Comparison of ENCODE assay signal across 1 cellular context in the genomic region with DNA sequence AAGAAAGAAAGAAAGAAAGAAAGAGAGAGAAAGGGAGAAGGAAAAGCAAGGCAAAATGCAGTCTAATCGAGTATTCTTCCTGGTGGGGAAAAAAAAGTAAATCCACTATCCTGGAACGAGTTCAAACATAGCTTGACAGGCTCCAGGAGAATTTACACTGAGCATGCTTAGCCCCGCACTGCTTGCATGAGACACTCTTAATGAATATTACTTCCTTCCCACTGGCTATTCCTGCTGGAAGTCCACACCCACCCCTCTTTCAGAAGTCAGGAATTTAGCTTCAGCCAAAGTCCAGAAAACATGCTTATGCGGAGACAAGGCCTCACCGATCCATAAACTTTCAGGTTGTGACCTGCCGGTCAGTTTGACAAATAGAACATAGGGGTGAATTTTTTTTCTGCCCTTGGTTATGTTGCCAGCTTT.
A peak's percentile ranks its signal among the peaks of the same experiment; 100 is the strongest.
TF ChIP-seq lines count a peak whose summit lies in the region.

No MANE protein-coding gene starts in this region.

TF ChIP-seq in HepG2, 621 proteins besides CTCF, POLR2A, EP300 and RAD21 (continued from another document):
- no peak for TF ChIP-seq LCORL (IDR thresholded peaks at IDR 0.05)
- TF ChIP-seq LCORL (CRISPR knock-in tag; IDR thresholded peaks at IDR 0.05): peak; percentile 46; the same call in 1 of the 2 replicates
- TF ChIP-seq ISL2 (CRISPR knock-in tag; IDR thresholded peaks at IDR 0.05): no peak
- peak; percentile 49 for TF ChIP-seq REPIN1 (CRISPR knock-in tag; IDR thresholded peaks at IDR 0.05; ENCODE audit: borderline replicate concordance, low read depth)
- TF ChIP-seq TCF7 (IDR thresholded peaks at IDR 0.05; ENCODE audit: low read depth): no peak
- peak; percentile 35; the same call in 1 of the 2 replicates for TF ChIP-seq NCOR1 (IDR thresholded peaks at IDR 0.05; ENCODE audit: borderline replicate concordance, low read length)
- TF ChIP-seq KDM5B (CRISPR knock-in tag; IDR thresholded peaks at IDR 0.05; ENCODE audit: borderline replicate concordance): no peak
- peak; percentile 81 for TF ChIP-seq HNF4A (CRISPR knock-in tag; IDR thresholded peaks at IDR 0.05)
- TF ChIP-seq, protein P1, sequence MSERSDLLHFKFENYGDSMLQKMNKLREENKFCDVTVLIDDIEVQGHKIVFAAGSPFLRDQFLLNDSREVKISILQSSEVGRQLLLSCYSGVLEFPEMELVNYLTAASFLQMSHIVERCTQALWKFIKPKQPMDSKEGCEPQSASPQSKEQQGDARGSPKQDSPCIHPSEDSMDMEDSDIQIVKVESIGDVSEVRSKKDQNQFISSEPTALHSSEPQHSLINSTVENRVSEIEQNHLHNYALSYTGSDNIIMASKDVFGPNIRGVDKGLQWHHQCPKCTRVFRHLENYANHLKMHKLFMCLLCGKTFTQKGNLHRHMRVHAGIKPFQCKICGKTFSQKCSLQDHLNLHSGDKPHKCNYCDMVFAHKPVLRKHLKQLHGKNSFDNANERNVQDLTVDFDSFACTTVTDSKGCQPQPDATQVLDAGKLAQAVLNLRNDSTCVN (CRISPR knock-in tag; IDR thresholded peaks at IDR 0.05; ENCODE audit: borderline replicate concordance): 0 out of 2 replicates have a peak, but pooled peaks have one; percentile 36
- TF ChIP-seq, protein P2, sequence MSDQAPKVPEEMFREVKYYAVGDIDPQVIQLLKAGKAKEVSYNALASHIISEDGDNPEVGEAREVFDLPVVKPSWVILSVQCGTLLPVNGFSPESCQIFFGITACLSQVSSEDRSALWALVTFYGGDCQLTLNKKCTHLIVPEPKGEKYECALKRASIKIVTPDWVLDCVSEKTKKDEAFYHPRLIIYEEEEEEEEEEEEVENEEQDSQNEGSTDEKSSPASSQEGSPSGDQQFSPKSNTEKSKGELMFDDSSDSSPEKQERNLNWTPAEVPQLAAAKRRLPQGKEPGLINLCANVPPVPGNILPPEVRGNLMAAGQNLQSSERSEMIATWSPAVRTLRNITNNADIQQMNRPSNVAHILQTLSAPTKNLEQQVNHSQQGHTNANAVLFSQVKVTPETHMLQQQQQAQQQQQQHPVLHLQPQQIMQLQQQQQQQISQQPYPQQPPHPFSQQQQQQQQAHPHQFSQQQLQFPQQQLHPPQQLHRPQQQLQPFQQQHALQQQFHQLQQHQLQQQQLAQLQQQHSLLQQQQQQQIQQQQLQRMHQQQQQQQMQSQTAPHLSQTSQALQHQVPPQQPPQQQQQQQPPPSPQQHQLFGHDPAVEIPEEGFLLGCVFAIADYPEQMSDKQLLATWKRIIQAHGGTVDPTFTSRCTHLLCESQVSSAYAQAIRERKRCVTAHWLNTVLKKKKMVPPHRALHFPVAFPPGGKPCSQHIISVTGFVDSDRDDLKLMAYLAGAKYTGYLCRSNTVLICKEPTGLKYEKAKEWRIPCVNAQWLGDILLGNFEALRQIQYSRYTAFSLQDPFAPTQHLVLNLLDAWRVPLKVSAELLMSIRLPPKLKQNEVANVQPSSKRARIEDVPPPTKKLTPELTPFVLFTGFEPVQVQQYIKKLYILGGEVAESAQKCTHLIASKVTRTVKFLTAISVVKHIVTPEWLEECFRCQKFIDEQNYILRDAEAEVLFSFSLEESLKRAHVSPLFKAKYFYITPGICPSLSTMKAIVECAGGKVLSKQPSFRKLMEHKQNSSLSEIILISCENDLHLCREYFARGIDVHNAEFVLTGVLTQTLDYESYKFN (CRISPR knock-in tag; conservative IDR thresholded peaks at IDR 0.05): peak; percentile 80
- TF ChIP-seq, protein P3, sequence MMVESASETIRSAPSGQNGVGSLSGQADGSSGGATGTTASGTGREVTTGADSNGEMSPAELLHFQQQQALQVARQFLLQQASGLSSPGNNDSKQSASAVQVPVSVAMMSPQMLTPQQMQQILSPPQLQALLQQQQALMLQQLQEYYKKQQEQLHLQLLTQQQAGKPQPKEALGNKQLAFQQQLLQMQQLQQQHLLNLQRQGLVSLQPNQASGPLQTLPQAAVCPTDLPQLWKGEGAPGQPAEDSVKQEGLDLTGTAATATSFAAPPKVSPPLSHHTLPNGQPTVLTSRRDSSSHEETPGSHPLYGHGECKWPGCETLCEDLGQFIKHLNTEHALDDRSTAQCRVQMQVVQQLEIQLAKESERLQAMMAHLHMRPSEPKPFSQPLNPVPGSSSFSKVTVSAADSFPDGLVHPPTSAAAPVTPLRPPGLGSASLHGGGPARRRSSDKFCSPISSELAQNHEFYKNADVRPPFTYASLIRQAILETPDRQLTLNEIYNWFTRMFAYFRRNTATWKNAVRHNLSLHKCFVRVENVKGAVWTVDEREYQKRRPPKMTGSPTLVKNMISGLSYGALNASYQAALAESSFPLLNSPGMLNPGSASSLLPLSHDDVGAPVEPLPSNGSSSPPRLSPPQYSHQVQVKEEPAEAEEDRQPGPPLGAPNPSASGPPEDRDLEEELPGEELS (CRISPR knock-in tag; IDR thresholded peaks at IDR 0.05): peak; percentile 39; the same call in 1 of the 2 replicates
- TF ChIP-seq, protein P4, sequence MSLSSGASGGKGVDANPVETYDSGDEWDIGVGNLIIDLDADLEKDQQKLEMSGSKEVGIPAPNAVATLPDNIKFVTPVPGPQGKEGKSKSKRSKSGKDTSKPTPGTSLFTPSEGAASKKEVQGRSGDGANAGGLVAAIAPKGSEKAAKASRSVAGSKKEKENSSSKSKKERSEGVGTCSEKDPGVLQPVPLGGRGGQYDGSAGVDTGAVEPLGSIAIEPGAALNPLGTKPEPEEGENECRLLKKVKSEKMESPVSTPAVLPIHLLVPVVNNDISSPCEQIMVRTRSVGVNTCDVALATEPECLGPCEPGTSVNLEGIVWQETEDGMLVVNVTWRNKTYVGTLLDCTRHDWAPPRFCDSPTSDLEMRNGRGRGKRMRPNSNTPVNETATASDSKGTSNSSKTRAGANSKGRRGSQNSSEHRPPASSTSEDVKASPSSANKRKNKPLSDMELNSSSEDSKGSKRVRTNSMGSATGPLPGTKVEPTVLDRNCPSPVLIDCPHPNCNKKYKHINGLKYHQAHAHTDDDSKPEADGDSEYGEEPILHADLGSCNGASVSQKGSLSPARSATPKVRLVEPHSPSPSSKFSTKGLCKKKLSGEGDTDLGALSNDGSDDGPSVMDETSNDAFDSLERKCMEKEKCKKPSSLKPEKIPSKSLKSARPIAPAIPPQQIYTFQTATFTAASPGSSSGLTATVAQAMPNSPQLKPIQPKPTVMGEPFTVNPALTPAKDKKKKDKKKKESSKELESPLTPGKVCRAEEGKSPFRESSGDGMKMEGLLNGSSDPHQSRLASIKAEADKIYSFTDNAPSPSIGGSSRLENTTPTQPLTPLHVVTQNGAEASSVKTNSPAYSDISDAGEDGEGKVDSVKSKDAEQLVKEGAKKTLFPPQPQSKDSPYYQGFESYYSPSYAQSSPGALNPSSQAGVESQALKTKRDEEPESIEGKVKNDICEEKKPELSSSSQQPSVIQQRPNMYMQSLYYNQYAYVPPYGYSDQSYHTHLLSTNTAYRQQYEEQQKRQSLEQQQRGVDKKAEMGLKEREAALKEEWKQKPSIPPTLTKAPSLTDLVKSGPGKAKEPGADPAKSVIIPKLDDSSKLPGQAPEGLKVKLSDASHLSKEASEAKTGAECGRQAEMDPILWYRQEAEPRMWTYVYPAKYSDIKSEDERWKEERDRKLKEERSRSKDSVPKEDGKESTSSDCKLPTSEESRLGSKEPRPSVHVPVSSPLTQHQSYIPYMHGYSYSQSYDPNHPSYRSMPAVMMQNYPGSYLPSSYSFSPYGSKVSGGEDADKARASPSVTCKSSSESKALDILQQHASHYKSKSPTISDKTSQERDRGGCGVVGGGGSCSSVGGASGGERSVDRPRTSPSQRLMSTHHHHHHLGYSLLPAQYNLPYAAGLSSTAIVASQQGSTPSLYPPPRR (CRISPR knock-in tag; IDR thresholded peaks at IDR 0.05; ENCODE audit: borderline replicate concordance): no peak
- peak; percentile 62 for TF ChIP-seq ZFX (CRISPR knock-in tag; IDR thresholded peaks at IDR 0.05; ENCODE audit: low read depth)
- TF ChIP-seq NR2F6 (IDR thresholded peaks at IDR 0.05): no peak
- TF ChIP-seq NR2F6 (CRISPR knock-in tag; IDR thresholded peaks at IDR 0.05): peak; percentile 41; the same call in 1 of the 2 replicates
- TF ChIP-seq FOXJ3 (CRISPR knock-in tag; IDR thresholded peaks at IDR 0.05; ENCODE audit: borderline replicate concordance): 0 out of 2 replicates have a peak, but pooled peaks have one; percentile 22
- TF ChIP-seq PHF21A (CRISPR knock-in tag; IDR thresholded peaks at IDR 0.05): peak; percentile 62
- TF ChIP-seq, protein P5, sequence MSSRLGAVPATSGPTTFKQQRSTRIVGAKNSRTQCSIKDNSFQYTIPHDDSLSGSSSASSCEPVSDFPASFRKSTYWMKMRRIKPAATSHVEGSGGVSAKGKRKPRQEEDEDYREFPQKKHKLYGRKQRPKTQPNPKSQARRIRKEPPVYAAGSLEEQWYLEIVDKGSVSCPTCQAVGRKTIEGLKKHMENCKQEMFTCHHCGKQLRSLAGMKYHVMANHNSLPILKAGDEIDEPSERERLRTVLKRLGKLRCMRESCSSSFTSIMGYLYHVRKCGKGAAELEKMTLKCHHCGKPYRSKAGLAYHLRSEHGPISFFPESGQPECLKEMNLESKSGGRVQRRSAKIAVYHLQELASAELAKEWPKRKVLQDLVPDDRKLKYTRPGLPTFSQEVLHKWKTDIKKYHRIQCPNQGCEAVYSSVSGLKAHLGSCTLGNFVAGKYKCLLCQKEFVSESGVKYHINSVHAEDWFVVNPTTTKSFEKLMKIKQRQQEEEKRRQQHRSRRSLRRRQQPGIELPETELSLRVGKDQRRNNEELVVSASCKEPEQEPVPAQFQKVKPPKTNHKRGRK (CRISPR knock-in tag; IDR thresholded peaks at IDR 0.05): peak; percentile 96
- TF ChIP-seq RXRB (CRISPR knock-in tag; IDR thresholded peaks at IDR 0.05; ENCODE audit: borderline replicate concordance): 0 out of 2 replicates have a peak, but pooled peaks have one; percentile 37
- TF ChIP-seq NONO (IDR thresholded peaks at IDR 0.05): no peak
- 0 out of 2 replicates have a peak, but pooled peaks have one; percentile 23 for TF ChIP-seq NONO (CRISPR knock-in tag; conservative IDR thresholded peaks at IDR 0.05)
- TF ChIP-seq DPF2 (CRISPR knock-in tag; IDR thresholded peaks at IDR 0.05; ENCODE audit: borderline replicate concordance, low read depth): no peak
- TF ChIP-seq TMF1 (CRISPR knock-in tag; IDR thresholded peaks at IDR 0.05; ENCODE audit: low read depth): no peak
- no peak for TF ChIP-seq CCDC6 (CRISPR knock-in tag; IDR thresholded peaks at IDR 0.05)
- TF ChIP-seq, protein P6, sequence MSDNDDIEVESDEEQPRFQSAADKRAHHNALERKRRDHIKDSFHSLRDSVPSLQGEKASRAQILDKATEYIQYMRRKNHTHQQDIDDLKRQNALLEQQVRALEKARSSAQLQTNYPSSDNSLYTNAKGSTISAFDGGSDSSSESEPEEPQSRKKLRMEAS (IDR thresholded peaks at IDR 0.05): peak; percentile 42; the same call in 1 of the 2 replicates
- 0 out of 2 replicates have a peak, but pooled peaks have one; percentile 34 for TF ChIP-seq SOX5 (CRISPR knock-in tag; IDR thresholded peaks at IDR 0.05; ENCODE audit: borderline replicate concordance)
- TF ChIP-seq SRSF9 (IDR thresholded peaks at IDR 0.05; ENCODE audit: borderline replicate concordance, insufficient read depth, low read depth, low read length, poor library complexity, severe bottlenecking): peak; percentile 62
- no peak for TF ChIP-seq AKAP8 (CRISPR knock-in tag; IDR thresholded peaks at IDR 0.05)
- 0 out of 2 replicates have a peak, but pooled peaks have one; percentile 28 for TF ChIP-seq MIXL1 (CRISPR knock-in tag; IDR thresholded peaks at IDR 0.05)
- TF ChIP-seq, protein P7, sequence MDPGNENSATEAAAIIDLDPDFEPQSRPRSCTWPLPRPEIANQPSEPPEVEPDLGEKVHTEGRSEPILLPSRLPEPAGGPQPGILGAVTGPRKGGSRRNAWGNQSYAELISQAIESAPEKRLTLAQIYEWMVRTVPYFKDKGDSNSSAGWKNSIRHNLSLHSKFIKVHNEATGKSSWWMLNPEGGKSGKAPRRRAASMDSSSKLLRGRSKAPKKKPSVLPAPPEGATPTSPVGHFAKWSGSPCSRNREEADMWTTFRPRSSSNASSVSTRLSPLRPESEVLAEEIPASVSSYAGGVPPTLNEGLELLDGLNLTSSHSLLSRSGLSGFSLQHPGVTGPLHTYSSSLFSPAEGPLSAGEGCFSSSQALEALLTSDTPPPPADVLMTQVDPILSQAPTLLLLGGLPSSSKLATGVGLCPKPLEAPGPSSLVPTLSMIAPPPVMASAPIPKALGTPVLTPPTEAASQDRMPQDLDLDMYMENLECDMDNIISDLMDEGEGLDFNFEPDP (CRISPR knock-in tag; conservative IDR thresholded peaks at IDR 0.05): no peak
- peak; percentile 44 for TF ChIP-seq ELF3 (CRISPR knock-in tag; IDR thresholded peaks at IDR 0.05)
